8 cellular contexts compared by ENCODE assay signal in genomic region chr15:96356494-96357455, GRCh38. TPM values are rescaled to one million over a fixed set of nuclear protein-coding genes. Genes with fewer than 3 reads are reported as not detected.
DNase-seq lines count a peak whose midpoint lies in the region; ATAC-seq and TF ChIP-seq lines count a peak whose summit lies in the region.

No MANE protein-coding gene starts in this region.

- intact Hi-C loops in Right ventricle myocardium inferior (cut with DNase I) (loop anchor here (1.0 to 5.0 kb wide), 4 partner anchors 536 to 1684 kb away; no protein-coding TSS in a partner anchor), posterior cingulate gyrus (cut with DNase I) (loop anchor here (2.0 to 5.0 kb wide), 3 partner anchors 536 to 1400 kb away; no protein-coding TSS in a partner anchor)

- peak overlapping the region; percentile 62; the same call in 1 of the 2 replicates for H3K9ac ChIP-seq in ES-I3 (ENCODE audit: low read depth, low read length)

- no peak for TF ChIP-seq EP300 in Ishikawa (IDR thresholded peaks at IDR 0.05; ENCODE audit: borderline replicate concordance)

- H3K9me3 ChIP-seq in ES-I3 (ENCODE audit: control insufficient read depth, insufficient read depth, low read length): no peaks in the 10 kb centered on the region

- DNase-seq in SK-N-DZ (ENCODE audit: low spot score) (peak; percentile 62), Right ventricle myocardium inferior (ENCODE audit: missing footprints) (peak; percentile 91), posterior cingulate gyrus (peak; percentile 48 to 95 (median 75)), ureter (ENCODE audit: low spot score) (peak; percentile 84)
- DNase-seq in activated naive CD4-positive, alpha-beta T cell treated with anti-CD3 and anti-CD28 coated beads, Interleukin-2, amount 50 U/mL, for 16 hours: peak; percentile 66

- no peaks in the 10 kb centered on the region for H3K36me3 ChIP-seq in ES-I3 (ENCODE audit: insufficient read depth, low read length)

- ATAC-seq in GM21619 (IDR thresholded peaks at IDR 0.05; ENCODE audit: unreplicated experiment) (peak; percentile 63), Right ventricle myocardium inferior (peak; percentile 59)

- TF ChIP-seq RAD21 in Ishikawa (IDR thresholded peaks at IDR 0.05; ENCODE audit: low read depth): peak; percentile 64

- H3K4me1 ChIP-seq in ES-I3 (ENCODE audit: insufficient read depth, low read length): peaks cover 5% of the 10 kb centered on the region; the same call in 1 of the 2 replicates

TF ChIP-seq in Ishikawa, 13 proteins besides CTCF, POLR2A, EP300 and RAD21:
- TF ChIP-seq CEBPB (IDR thresholded peaks at IDR 0.05) (no peak), MAX (IDR thresholded peaks at IDR 0.05) (peak; percentile 40; the same call in 1 of the 2 replicates)

RNA-seq across cellular contexts. Expression of gene NR2F2, which starts 26.3 kb away (rescaled TPM):
- 2.2 and 3.2 TPM in 2 replicates for polyA plus RNA-seq in SK-N-DZ (2014; cell fraction: cytosol; rRNA removed)
- polyA plus RNA-seq in SK-N-DZ (2014; cell fraction: nucleus; rRNA removed): 1.5 and 3.6 TPM in 2 replicates
- total RNA-seq in Right ventricle myocardium inferior (14.2 TPM), ureter (90.8 TPM)

Comparison
In these comparisons a context has a peak if more than half of its experiments do, and no peak if none do; other contexts are left out.
1. Peak in every context shown above with its lines: DNase-seq and ATAC-seq.